Comparison of ENCODE assay signal across 32 cellular contexts in the genomic region with DNA sequence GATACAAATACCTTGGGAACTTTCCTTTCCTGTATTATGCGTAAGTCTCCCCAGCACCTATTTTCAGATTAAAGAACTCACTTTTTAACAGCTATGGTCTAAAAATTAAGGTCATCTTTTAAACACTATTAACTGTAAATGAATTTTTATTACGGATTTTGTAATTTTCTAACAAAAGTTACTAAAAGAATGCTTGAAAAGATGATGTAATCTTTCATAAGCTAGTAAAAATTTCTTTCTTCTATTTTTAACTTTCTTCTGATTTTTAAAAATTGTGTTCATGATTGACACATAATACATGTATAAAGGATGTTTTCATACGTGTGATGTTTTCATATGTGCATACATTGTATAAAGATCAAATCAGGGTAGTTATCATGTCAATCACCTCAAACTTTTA.
"Had no signal": no experiment of that assay in that cellular context is flagged by ENCODE, and none has a peak within 500 bp of the region (broad histone marks: within the 10 kb centered on the region; RNA-seq: fewer than 3 reads in every experiment).

No MANE protein-coding gene starts in this region.

- ATAC-seq: naive thymus-derived CD8-positive, alpha-beta T cell; natural killer cell treated with Interleukin-12 subunit alpha and Interleukin-12 subunit beta and Interleukin-15 and Interleukin-18, amount 100 ng/mL, for 72 hours; psoas muscle; right cardiac atrium; sciatic nerve; stimulated activated memory B cell treated with anti-CD40 and anti-IgM and Interleukin-4, amounts not matched to agents 10 μg/mL and 1 μg/mL and 100 μg/mL, for 72 hours; stimulated activated naive CD8-positive, alpha-beta T cell treated with anti-CD3 and anti-CD28 coated beads, Interleukin-15, amount 100 ng/mL, for 72 hours; stimulated activated naive CD8-positive, alpha-beta T cell treated with anti-CD3 and anti-CD28 coated beads, Interleukin-15, Interleukin-2, amounts not matched to agents 100 U/mL and 50 U/mL, for 24 hours had no signal

- H3K4me3 Mint-ChIP-seq: naive thymus-derived CD8-positive, alpha-beta T cell; natural killer cell treated with Interleukin-12 subunit alpha and Interleukin-12 subunit beta and Interleukin-15 and Interleukin-18, amount 100 ng/mL, for 72 hours; nephron progenitor cell; neural crest cell; stimulated activated memory B cell treated with anti-CD40 and anti-IgM and Interleukin-4, amounts not matched to agents 10 μg/mL and 1 μg/mL and 100 μg/mL, for 72 hours; stimulated activated naive CD8-positive, alpha-beta T cell treated with anti-CD3 and anti-CD28 coated beads, Interleukin-15, amount 100 ng/mL, for 72 hours had no signal

- H3K27ac ChIP-seq: neutrophil, parathyroid adenoma, psoas muscle, skin epidermis, spleen, suprapubic skin, testis, tibial artery, transverse colon, upper lobe of left lung, vagina had no signal

- H3K27me3 Mint-ChIP-seq: naive thymus-derived CD8-positive, alpha-beta T cell; natural killer cell treated with Interleukin-12 subunit alpha and Interleukin-12 subunit beta and Interleukin-15 and Interleukin-18, amount 100 ng/mL, for 72 hours; progenitor cell of endocrine pancreas; stimulated activated memory B cell treated with anti-CD40 and anti-IgM and Interleukin-4, amounts not matched to agents 10 μg/mL and 1 μg/mL and 100 μg/mL, for 72 hours; stimulated activated naive CD8-positive, alpha-beta T cell treated with anti-CD3 and anti-CD28 coated beads, Interleukin-15, amount 100 ng/mL, for 72 hours had no signal

- H3K4me1 ChIP-seq: parathyroid adenoma, psoas muscle, spleen, suprapubic skin, testis, tibial artery, transverse colon, upper lobe of left lung, vagina had no signal

- H3K36me3 ChIP-seq: neutrophil, spleen, suprapubic skin, tibial artery, transverse colon, upper lobe of left lung, vagina had no signal

- H3K9ac ChIP-seq: parathyroid adenoma had no signal

- H3K27ac Mint-ChIP-seq: naive thymus-derived CD8-positive, alpha-beta T cell; natural killer cell treated with Interleukin-12 subunit alpha and Interleukin-12 subunit beta and Interleukin-15 and Interleukin-18, amount 100 ng/mL, for 72 hours; nephron progenitor cell; progenitor cell of endocrine pancreas; stimulated activated memory B cell treated with anti-CD40 and anti-IgM and Interleukin-4, amounts not matched to agents 10 μg/mL and 1 μg/mL and 100 μg/mL, for 72 hours; stimulated activated naive CD8-positive, alpha-beta T cell treated with anti-CD3 and anti-CD28 coated beads, Interleukin-15, amount 100 ng/mL, for 72 hours had no signal

- H2AFZ ChIP-seq: parathyroid adenoma had no signal

- FAIRE-seq: urothelium cell line had no signal

- H3K4me3 ChIP-seq: psoas muscle, skin epidermis, smooth muscle cell, spleen, suprapubic skin, testis, tibial artery, transverse colon, upper lobe of left lung, vagina had no signal

- H3K27me3 ChIP-seq: neutrophil, spleen, suprapubic skin, testis, tibial artery, transverse colon, upper lobe of left lung, vagina had no signal

- H3K4me1 Mint-ChIP-seq: naive thymus-derived CD8-positive, alpha-beta T cell; nephron progenitor cell; neural crest cell; stimulated activated memory B cell treated with anti-CD40 and anti-IgM and Interleukin-4, amounts not matched to agents 10 μg/mL and 1 μg/mL and 100 μg/mL, for 72 hours; stimulated activated naive CD8-positive, alpha-beta T cell treated with anti-CD3 and anti-CD28 coated beads, Interleukin-15, amount 100 ng/mL, for 72 hours had no signal

- H3K79me2 ChIP-seq: parathyroid adenoma had no signal

- DNase-seq: naive thymus-derived CD8-positive, alpha-beta T cell; nephron progenitor cell; nucleus accumbens; posterior cingulate gyrus; psoas muscle; right cardiac atrium; spleen; stimulated activated CD4-positive, alpha-beta T cell treated with anti-CD3 and anti-CD28 coated beads, Interleukin-12 subunit alpha, Interleukin-12 subunit beta, amount 100 ng/mL, for 4 hours; stimulated activated CD4-positive, alpha-beta T cell treated with anti-CD3 and anti-CD28 coated beads, Interleukin-1b, Interleukin-23, amount 100 ng/mL, for 48 hours; stimulated activated CD4-positive, alpha-beta T cell treated with anti-CD3 and anti-CD28 coated beads, Interleukin-4, amount 100 ng/mL, for 1 hour; stimulated activated CD4-positive, alpha-beta T cell treated with anti-CD3 and anti-CD28 coated beads, Interleukin-4, amount 100 ng/mL, for 4 hours; stimulated activated CD8-positive, alpha-beta memory T cell treated with anti-CD3 and anti-CD28 coated beads, Interleukin-4, amount 100 ng/mL, for 48 hours; stimulated activated naive CD4-positive, alpha-beta T cell; stimulated activated naive CD8-positive, alpha-beta T cell treated with anti-CD3 and anti-CD28 coated beads, Interleukin-15, amount 100 ng/mL, for 72 hours; stimulated activated naive CD8-positive, alpha-beta T cell treated with anti-CD3 and anti-CD28 coated beads, Interleukin-15, Interleukin-2, amounts not matched to agents 100 U/mL and 50 U/mL, for 24 hours; substantia nigra; testis; tibial artery; transverse colon; upper lobe of left lung had no signal

- H3K4me2 ChIP-seq: smooth muscle cell had no signal

- H3K36me3 Mint-ChIP-seq: naive thymus-derived CD8-positive, alpha-beta T cell; stimulated activated memory B cell treated with anti-CD40 and anti-IgM and Interleukin-4, amounts not matched to agents 10 μg/mL and 1 μg/mL and 100 μg/mL, for 72 hours had no signal

- H3K9me3 ChIP-seq: neutrophil, psoas muscle, suprapubic skin, testis, tibial artery, transverse colon, upper lobe of left lung, vagina had no signal
